In the genomic region with DNA sequence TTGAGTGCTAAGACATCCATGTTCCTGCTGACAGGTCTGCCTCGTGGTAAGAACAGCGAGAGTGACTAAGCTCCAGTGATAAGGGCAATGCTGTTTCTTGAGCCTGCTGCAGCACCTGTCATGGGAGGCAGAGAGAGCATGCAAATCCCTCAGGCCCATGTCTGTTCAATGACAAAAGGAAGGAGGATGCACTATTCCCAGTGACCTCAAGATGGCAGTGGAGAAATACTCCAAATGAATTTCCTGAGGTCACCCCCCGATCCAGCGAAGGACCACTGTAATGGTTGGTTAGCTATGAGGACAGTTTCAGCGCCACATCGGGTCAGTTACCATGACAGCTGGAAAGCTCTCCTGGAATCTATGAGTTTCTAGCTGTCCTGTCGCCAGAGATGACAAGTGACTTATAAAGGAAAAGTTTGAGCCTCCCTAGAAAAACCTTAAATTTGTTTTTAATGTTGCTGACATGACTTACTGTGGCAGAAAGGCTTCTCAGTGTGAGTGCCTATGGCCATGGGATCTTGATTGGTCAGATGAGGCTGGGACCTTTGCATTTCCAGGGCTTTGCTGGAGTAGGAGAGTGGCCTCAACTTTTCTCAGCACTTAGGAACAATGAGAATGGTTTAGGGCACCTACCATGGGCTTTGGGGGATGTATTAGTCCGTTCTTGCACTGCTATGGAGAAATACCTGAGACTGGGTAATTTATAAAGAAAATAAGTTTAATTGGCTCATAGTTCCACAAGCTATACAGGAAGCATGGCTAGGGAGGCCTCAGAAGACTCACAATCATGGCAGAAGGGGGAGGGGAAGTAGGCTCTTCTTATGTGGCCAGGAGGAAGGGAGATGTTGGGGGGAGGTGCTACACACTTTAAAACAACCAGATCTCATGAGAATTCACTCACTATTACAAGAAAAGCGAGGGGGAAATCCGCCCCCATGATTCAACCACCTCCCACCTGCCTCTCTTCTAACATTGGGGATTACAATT, we compare ENCODE assay signal across 8 cellular contexts.
DNase-seq lines count a peak whose midpoint lies in the region; ATAC-seq and TF ChIP-seq lines count a peak whose summit lies in the region.

No MANE protein-coding gene starts in this region.

- no peaks in the 10 kb centered on the region for H3F3A ChIP-seq in MM.1S (ENCODE audit: insufficient read depth, low read length)

- H3K36me3 ChIP-seq in MM.1S (replicated peaks; ENCODE audit: insufficient read depth, low read length) = no peaks in the 10 kb centered on the region
- no peaks in the 10 kb centered on the region for H3K36me3 ChIP-seq in RWPE2 (ENCODE audit: low read depth)

- TF ChIP-seq CTCF in MM.1S (IDR thresholded peaks at IDR 0.05; ENCODE audit: low read length) (peak; percentile 48), RWPE2 (IDR thresholded peaks at IDR 0.05; ENCODE audit: poor library complexity, severe bottlenecking) (peak; percentile 69)

- peaks cover 9% of the 10 kb centered on the region for H3K27me3 Mint-ChIP-seq in stimulated activated naive CD8-positive, alpha-beta T cell treated with anti-CD3 and anti-CD28 coated beads, Interleukin-15, amount 100 ng/mL, for 72 hours

- H3K79me2 ChIP-seq in MM.1S (ENCODE audit: low read length) = no peaks in the 10 kb centered on the region

- H3K9me3 ChIP-seq in MM.1S (replicated peaks; ENCODE audit: insufficient read depth, low read length) (no peaks in the 10 kb centered on the region), RWPE2 (ENCODE audit: severe bottlenecking) (no peaks in the 10 kb centered on the region)

- H3K4me3 ChIP-seq in MM.1S (ENCODE audit: low read length) (no peak overlapping the region), RWPE2 (ENCODE audit: severe bottlenecking) (no peak overlapping the region)

- H4K20me1 ChIP-seq in MM.1S (ENCODE audit: insufficient read depth, low read length) = no peaks in the 10 kb centered on the region

- in situ Hi-C loops in T47D (cut with HindIII; ENCODE audit: low pct_unique_long_range_greater_than_20kb, low sequenced_read_pairs) = no loop called here

- no peak overlapping the region for H3K4me3 Mint-ChIP-seq in stimulated activated naive CD8-positive, alpha-beta T cell treated with anti-CD3 and anti-CD28 coated beads, Interleukin-15, amount 100 ng/mL, for 72 hours

- H3K9me2 ChIP-seq in MM.1S (replicated peaks; ENCODE audit: insufficient read depth, low read length) = no peaks in the 10 kb centered on the region

- H3K4me2 ChIP-seq in MM.1S (ENCODE audit: low read depth, low read length) = no peak overlapping the region

- H3K4me1 ChIP-seq in MM.1S (ENCODE audit: low read length) (no peaks in the 10 kb centered on the region), RWPE2 (ENCODE audit: insufficient read depth, poor library complexity, severe bottlenecking) (no peaks in the 10 kb centered on the region)

- 0 out of 2 replicates have a peak overlapping the region, but pooled peaks have one; percentile 23 for H2AFZ ChIP-seq in MM.1S (ENCODE audit: low read length)

- H3K27ac ChIP-seq in MM.1S (ENCODE audit: low read length) (no peak overlapping the region), RWPE2 (ENCODE audit: poor library complexity, severe bottlenecking) (no peak overlapping the region)

- ATAC-seq in GM21723 (IDR thresholded peaks at IDR 0.05; ENCODE audit: unreplicated experiment) (peak; percentile 76), RWPE2 (ENCODE audit: low read depth) (no peak; the same call in 2 of the 3 replicates)
- peak; percentile 62 for ATAC-seq in stimulated activated naive CD8-positive, alpha-beta T cell treated with anti-CD3 and anti-CD28 coated beads, Interleukin-15, amount 100 ng/mL, for 72 hours

- no peak overlapping the region for H3K27ac Mint-ChIP-seq in stimulated activated naive CD8-positive, alpha-beta T cell treated with anti-CD3 and anti-CD28 coated beads, Interleukin-15, amount 100 ng/mL, for 72 hours

- H3K4me1 Mint-ChIP-seq in stimulated activated naive CD8-positive, alpha-beta T cell treated with anti-CD3 and anti-CD28 coated beads, Interleukin-15, amount 100 ng/mL, for 72 hours = peaks cover 13% of the 10 kb centered on the region

- H3K27me3 ChIP-seq in MM.1S (replicated peaks; ENCODE audit: insufficient read depth, low read length) (no peaks in the 10 kb centered on the region), RWPE2 (ENCODE audit: insufficient read depth, poor library complexity, severe bottlenecking) (no peaks in the 10 kb centered on the region)

- H3K9me3 Mint-ChIP-seq in stimulated activated naive CD8-positive, alpha-beta T cell treated with anti-CD3 and anti-CD28 coated beads, Interleukin-15, amount 100 ng/mL, for 72 hours = no peaks in the 10 kb centered on the region

- DNase-seq in DMS53 (lab: John Stamatoyannopoulos, UW) (peak; percentile 94), MM.1S (peak; percentile 59), RWPE2 (ENCODE audit: low spot score) (no peak), T47D (ENCODE audit: low read depth in 1 of 2, low spot score in 1 of 2) (peak; percentile 8 to 73), kidney glomerular epithelial cell (lab: John Stamatoyannopoulos, UW) (peak; percentile 41)
- DNase-seq in stimulated activated naive CD8-positive, alpha-beta T cell treated with anti-CD3 and anti-CD28 coated beads, Interleukin-15, amount 100 ng/mL, for 72 hours = peak; percentile 23 to 36
- no peak for DNase-seq in effector CD4-positive, alpha-beta T cell

- H3K9ac ChIP-seq in MM.1S (ENCODE audit: low read length) = no peak overlapping the region

Comparison
In these comparisons a context has a peak if more than half of its experiments do, and no peak if none do; other contexts are left out.
1. DNase-seq: peak in DMS53 (single experiment), MM.1S (single experiment), T47D (2 of 2), kidney glomerular epithelial cell (single experiment) and stimulated activated naive CD8-positive, alpha-beta T cell treated with anti-CD3 and anti-CD28 coated beads, Interleukin-15, amount 100 ng/mL, for 72 hours (2 of 2); none in RWPE2 (single experiment) and effector CD4-positive, alpha-beta T cell (single experiment).